Comparison of ENCODE assay signal across 24 cellular contexts in the genomic region with DNA sequence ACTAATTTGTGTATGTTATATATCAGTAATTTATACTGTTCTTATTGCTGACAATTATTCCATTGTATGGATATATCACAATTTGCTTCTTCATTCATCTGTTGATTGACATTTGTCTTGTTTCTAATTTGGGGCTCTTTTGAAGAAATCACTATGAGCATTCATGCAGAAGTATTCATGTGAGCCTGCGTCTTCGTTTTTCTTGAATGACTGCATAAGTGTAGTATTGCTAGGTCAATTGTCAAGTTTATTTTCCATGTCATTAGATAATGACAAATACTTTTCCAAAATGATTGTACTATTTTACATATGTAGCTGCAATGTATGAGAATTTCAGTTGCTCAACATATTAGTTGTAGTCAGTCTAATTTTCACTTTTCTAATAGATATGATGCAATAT.
DNase-seq lines count a peak whose midpoint lies in the region; ATAC-seq, FAIRE-seq and TF ChIP-seq lines count a peak whose summit lies in the region.
"Had no signal": no experiment of that assay in that cellular context is flagged by ENCODE, and none has a peak within 500 bp of the region (broad histone marks: within the 10 kb centered on the region; RNA-seq: fewer than 3 reads in every experiment).

No MANE protein-coding gene starts in this region.

- 1% methylated on average over 2 of the region's 2 CpGs for WGBS in HepG2 (ENCODE audit: low lambda C conversion rate)
- 80% methylated on average over 2 of the region's 2 CpGs for WGBS in right lobe of liver (ENCODE audit: insufficient coverage, low coverage, low lambda C conversion rate, missing lambda C conversion rate)
- WGBS in IMR-90 (ENCODE audit: extremely low coverage in 2 of 2, insufficient read length in 1 of 2), 2 experiments: no CpG with 5 or more reads among the region's 2 CpGs

- DNase-seq in HepG2 (ENCODE audit: low spot score) (no peak), right lobe of liver (no peak), IMR-90 (no peak), D341Med (ENCODE audit: low spot score) (no peak), T1000 (lab: John Stamatoyannopoulos, UW) (no peak)
- DNase-seq: AML-193; Caco-2; Calu3; CD4-positive, alpha-beta T cell; CD8-positive, alpha-beta T cell; DMS 273 treated with DMSO at 0.1 percent for 48 hours; DMS153; DMS53; DMS79; DND-41; EL; GDM1 had no signal

- no peak overlapping the region for H3K4ac ChIP-seq in IMR-90 (ENCODE audit: low read depth, low read length)

- no peaks in the 10 kb centered on the region for H3K9me1 ChIP-seq in IMR-90 (ENCODE audit: insufficient read depth, low read length)

- TF ChIP-seq POLR2A in HepG2 (IDR thresholded peaks at IDR 0.05; ENCODE audit: insufficient read depth in 1 of 2, low read depth in 2 of 2, low read length in 2 of 2): no peak
- no peak for TF ChIP-seq POLR2A in right lobe of liver (IDR thresholded peaks at IDR 0.05)
- TF ChIP-seq POLR2A in IMR-90 (IDR thresholded peaks at IDR 0.05; ENCODE audit: low read depth, low read length): no peak

- H3K9me3 ChIP-seq in HepG2 (ENCODE audit: low read length) (0 out of 2 replicates have a peak, but pooled peaks cover 5% of the 10 kb centered on the region), right lobe of liver (no peaks in the 10 kb centered on the region), IMR-90 (ENCODE audit: control insufficient read depth, insufficient read depth, low read length) (no peaks in the 10 kb centered on the region; the same call in 1 of the 2 replicates)
- H3K9me3 ChIP-seq: A549; BLaER1 treated with 17β-estradiol and CSF1 and Interleukin-3, amounts not matched to agents 10 nM and 100 nM; Caco-2 had no signal

- CTCF ChIA-PET in HepG2 (lab: Yijun Ruan, JAX; ENCODE audit: low intra/inter-chr PET ratio, low total read pairs): no interaction called here
- CTCF ChIA-PET in IMR-90 (lab: Yijun Ruan, JAX): no interaction called here

- BruUV-seq in HepG2 (replicated peaks; lab: Mats Ljungman, UMichigan): no TSS peak
- no TSS peak for BruUV-seq in IMR-90 (replicated peaks; lab: Mats Ljungman, UMichigan)

- H3K79me2 ChIP-seq in HepG2 (ENCODE audit: insufficient read depth, low read length): no peaks in the 10 kb centered on the region

- H2AFZ ChIP-seq in HepG2 (ENCODE audit: low read length) (no peak overlapping the region), IMR-90 (replicated peaks; ENCODE audit: low read length, poor library complexity) (no peak overlapping the region)

- ATAC-seq in HepG2 (no peak), right lobe of liver (no peak), IMR-90 (ENCODE audit: low read depth) (no peak)
- ATAC-seq: A549; CD8-positive, alpha-beta T cell; GM12878 had no signal

- no peaks in the 10 kb centered on the region for H3K36me3 ChIP-seq in HepG2 (replicated peaks in 1 of 2; ENCODE audit: control insufficient read depth in 1 of 2, insufficient read depth in 2 of 2, low read length in 2 of 2)
- no peaks in the 10 kb centered on the region for H3K36me3 ChIP-seq in right lobe of liver
- no peaks in the 10 kb centered on the region for H3K36me3 ChIP-seq in IMR-90 (ENCODE audit: control insufficient read depth, insufficient read depth, low read length)
- H3K36me3 ChIP-seq: BLaER1 treated with 17β-estradiol and CSF1 and Interleukin-3, amounts not matched to agents 10 nM and 100 nM had no signal

- H4K20me1 ChIP-seq in HepG2 (ENCODE audit: insufficient read depth, low read length): no peaks in the 10 kb centered on the region
- no peaks in the 10 kb centered on the region for H4K20me1 ChIP-seq in IMR-90 (ENCODE audit: insufficient read depth, low read length)
- H4K20me1 ChIP-seq: BLaER1 treated with 17β-estradiol and CSF1 and Interleukin-3, amounts not matched to agents 10 nM and 100 nM had no signal

- TF ChIP-seq RAD21 in HepG2 (CRISPR knock-in tag; IDR thresholded peaks at IDR 0.05) (no peak), IMR-90 (IDR thresholded peaks at IDR 0.05; ENCODE audit: low read length) (no peak)

- dilution Hi-C loops in IMR-90 (cut with HindIII; ENCODE audit: low sequenced_read_pairs, unreplicated experiment): no loop called here

- TF ChIP-seq EP300 in HepG2 (IDR thresholded peaks at IDR 0.05; ENCODE audit: low read depth in 2 of 2, low read length in 2 of 2) (no peak), HepG2 (CRISPR knock-in tag; IDR thresholded peaks at IDR 0.05; ENCODE audit: borderline replicate concordance) (no peak)

- POLR2A ChIA-PET in HepG2 (lab: Yijun Ruan, JAX): no interaction called here
- POLR2A ChIA-PET in IMR-90 (lab: Charles Lee; ENCODE audit: unreplicated experiment): no interaction called here

- H4K8ac ChIP-seq in IMR-90 (ENCODE audit: low read depth in 2 of 2, low read length in 2 of 2): no peak overlapping the region

- no peak overlapping the region for H4K5ac ChIP-seq in IMR-90 (ENCODE audit: low read depth, low read length)

- no peaks in the 10 kb centered on the region for H3K4me1 ChIP-seq in HepG2 (ENCODE audit: insufficient read depth, low read length)
- H3K4me1 ChIP-seq in right lobe of liver: no peaks in the 10 kb centered on the region
- H3K4me1 ChIP-seq in IMR-90 (ENCODE audit: control insufficient read depth, insufficient read depth, low read length): no peaks in the 10 kb centered on the region
- H3K4me1 ChIP-seq: A549; BLaER1 treated with 17β-estradiol and CSF1 and Interleukin-3, amounts not matched to agents 10 nM and 100 nM; Caco-2 had no signal

- H3K4me2 ChIP-seq in HepG2 (ENCODE audit: low read depth, low read length) (no peak overlapping the region), IMR-90 (ENCODE audit: low read depth, low read length) (no peak overlapping the region)
- H3K4me2 ChIP-seq: A549; BLaER1 treated with 17β-estradiol and CSF1 and Interleukin-3, amounts not matched to agents 10 nM and 100 nM had no signal

- no peak overlapping the region for H2BK5ac ChIP-seq in IMR-90 (ENCODE audit: low read depth, low read length, poor library complexity, severe bottlenecking)

- no peak overlapping the region for H2BK15ac ChIP-seq in IMR-90 (ENCODE audit: low read depth, low read length)

- H3K9ac ChIP-seq in HepG2 (ENCODE audit: insufficient read depth, low read depth, low read length) (no peak overlapping the region), IMR-90 (ENCODE audit: low read depth, low read length) (no peak overlapping the region)
- H3K9ac ChIP-seq: BLaER1 treated with 17β-estradiol and CSF1 and Interleukin-3, amounts not matched to agents 10 nM and 100 nM had no signal

- no peak overlapping the region for H4K91ac ChIP-seq in IMR-90 (ENCODE audit: insufficient read depth, low read depth, low read length)

- H3K79me1 ChIP-seq in IMR-90 (ENCODE audit: low read depth in 1 of 2, low read length in 2 of 2): no peaks in the 10 kb centered on the region

- no peak overlapping the region for H3K56ac ChIP-seq in IMR-90 (ENCODE audit: extremely low read depth, insufficient read depth, low read length)

- no peak overlapping the region for H2AK9ac ChIP-seq in IMR-90 (replicated peaks; ENCODE audit: low read depth, low read length, poor library complexity)

- no peak for FAIRE-seq in HepG2 (lab: Jason Lieb, UNC)
- FAIRE-seq: A549, GM12878, GM12892, GM18507 had no signal

- H3K18ac ChIP-seq in IMR-90 (ENCODE audit: low read depth, low read length): no peak overlapping the region

- no peak overlapping the region for H3K27ac ChIP-seq in HepG2 (ENCODE audit: extremely low read length, insufficient read depth, low read length)
- H3K27ac ChIP-seq in right lobe of liver: no peak overlapping the region
- no peak overlapping the region for H3K27ac ChIP-seq in IMR-90 (ENCODE audit: insufficient read depth, low read length)
- H3K27ac ChIP-seq: 22Rv1; A549; BLaER1 treated with 17β-estradiol and CSF1 and Interleukin-3, amounts not matched to agents 10 nM and 100 nM; C4-2B had no signal

- no peak overlapping the region for H2AK5ac ChIP-seq in IMR-90 (ENCODE audit: low read depth, low read length)

- H3K4me3 ChIP-seq in HepG2 (replicated peaks in 1 of 3; ENCODE audit: insufficient read depth in 1 of 3, low read depth in 2 of 3, low read length in 3 of 3): no peak overlapping the region
- no peak overlapping the region for H3K4me3 ChIP-seq in right lobe of liver
- no peak overlapping the region for H3K4me3 ChIP-seq in IMR-90 (ENCODE audit: insufficient read depth, low read depth, low read length)
- H3K4me3 ChIP-seq: A549; BLaER1 treated with 17β-estradiol and CSF1 and Interleukin-3, amounts not matched to agents 10 nM and 100 nM; GM12878 had no signal

- H3K27me3 ChIP-seq in HepG2 (ENCODE audit: control insufficient read depth in 1 of 2, insufficient read depth in 2 of 2, low read length in 2 of 2): no peaks in the 10 kb centered on the region
- H3K27me3 ChIP-seq in right lobe of liver: no peaks in the 10 kb centered on the region
- no peaks in the 10 kb centered on the region for H3K27me3 ChIP-seq in IMR-90 (ENCODE audit: control insufficient read depth, insufficient read depth, low read length)
- H3K27me3 ChIP-seq: BLaER1 treated with 17β-estradiol and CSF1 and Interleukin-3, amounts not matched to agents 10 nM and 100 nM had no signal

- no peak overlapping the region for H3K23ac ChIP-seq in IMR-90 (ENCODE audit: low read depth, low read length)

- intact Hi-C loops in HepG2 (cut with micrococcal nuclease; ENCODE audit: unreplicated experiment): no loop called here
- intact Hi-C loops in right lobe of liver (cut with DNase I): no loop called here
- intact Hi-C loops in IMR-90 (cut with micrococcal nuclease): no loop called here

- in situ Hi-C loops in HepG2 (cut with HindIII; ENCODE audit: extremely low pct_ligation_motif_present, low pct_unique_long_range_greater_than_20kb): no loop called here
- in situ Hi-C loops in IMR-90 (cut with MboI; ENCODE audit: low sequenced_read_pairs): no loop called here

- TF ChIP-seq CTCF in HepG2 (CRISPR knock-in tag; IDR thresholded peaks at IDR 0.05) (no peak), right lobe of liver (IDR thresholded peaks at IDR 0.05) (no peak), IMR-90 (conservative IDR thresholded peaks at IDR 0.05; ENCODE audit: low read depth, low read length) (no peak)

- no peak overlapping the region for H2BK120ac ChIP-seq in IMR-90 (ENCODE audit: low read depth, low read length)

- no peak overlapping the region for H2BK20ac ChIP-seq in IMR-90 (ENCODE audit: low read depth, low read length)

- H3K14ac ChIP-seq in IMR-90 (replicated peaks; ENCODE audit: low read depth, low read length): no peak overlapping the region

TF ChIP-seq in HepG2, 621 proteins besides CTCF, POLR2A, EP300 and RAD21:
- TF ChIP-seq FOXP1 (IDR thresholded peaks at IDR 0.05): no peak
- TF ChIP-seq FOXP1 (CRISPR knock-in tag; IDR thresholded peaks at IDR 0.05): no peak
- TF ChIP-seq CEBPB (IDR thresholded peaks at IDR 0.05; ENCODE audit: borderline replicate concordance, low read depth, low read length): peak; percentile 50; the same call in 1 of the 2 replicates
TF ChIP-seq in HepG2: peak in this region for 1.

TF ChIP-seq in IMR-90, 13 proteins besides CTCF, POLR2A, EP300 and RAD21:
- TF ChIP-seq MXI1 (IDR thresholded peaks at IDR 0.05; ENCODE audit: borderline replicate concordance, low read depth, low read length) (no peak), CEBPB (IDR thresholded peaks at IDR 0.05; ENCODE audit: low read depth, low read length) (peak; percentile 47; the same call in 1 of the 2 replicates)
TF ChIP-seq in IMR-90: peak in this region for 1.
